In genomic region chr12:115377230-115377629, GRCh38 we compare ENCODE assay signal across 34 cellular contexts.
"Had no signal": no experiment of that assay in that cellular context is flagged by ENCODE, and none has a peak within 500 bp of the region (broad histone marks: within the 10 kb centered on the region; RNA-seq: fewer than 3 reads in every experiment).

No MANE protein-coding gene starts in this region.

- H3K27ac Mint-ChIP-seq: activated B cell treated with CpG ODN at 0.5 μM for 24 hours; activated CD4-positive, alpha-beta memory T cell treated with anti-CD3 and anti-CD28 coated beads, Interleukin-2, amount 10 ng/mL, durations not matched to agents 7 days and 5 days; activated CD8-positive, alpha-beta memory T cell treated with anti-CD3 and anti-CD28 coated beads, Interleukin-2, amount 10 ng/mL, durations not matched to agents 7 days and 5 days; activated naive CD4-positive, alpha-beta T cell treated with anti-CD3 and anti-CD28 coated beads, Interleukin-2, amount 10 ng/mL, durations not matched to agents 7 days and 5 days; activated naive CD8-positive, alpha-beta T cell; activated naive CD8-positive, alpha-beta T cell treated with anti-CD3 and anti-CD28 coated beads, Interleukin-2, amount 50 U/mL, for 24 hours; T-cell had no signal

- H3K9me3 Mint-ChIP-seq: activated B cell treated with CpG ODN at 0.5 μM for 24 hours had no signal

- H3K36me3 ChIP-seq: brain microvascular endothelial cell, Peyer's patch had no signal

- H3K27ac ChIP-seq: brain microvascular endothelial cell, Peyer's patch, VCaP had no signal

- H3K4me1 ChIP-seq: Peyer's patch had no signal

- H3K9me3 ChIP-seq: Peyer's patch had no signal

- H3K27me3 ChIP-seq: brain microvascular endothelial cell, Peyer's patch had no signal

- H3K4me3 ChIP-seq: Peyer's patch had no signal

- H3K36me3 Mint-ChIP-seq: activated CD8-positive, alpha-beta memory T cell treated with anti-CD3 and anti-CD28 coated beads, Interleukin-2, amount 10 ng/mL, durations not matched to agents 7 days and 5 days; activated naive CD8-positive, alpha-beta T cell; T-cell had no signal

- H3K4me1 Mint-ChIP-seq: activated B cell treated with CpG ODN at 0.5 μM for 24 hours; activated naive CD4-positive, alpha-beta T cell treated with anti-CD3 and anti-CD28 coated beads, Interleukin-2, amount 10 ng/mL, durations not matched to agents 7 days and 5 days; T-cell had no signal

- DNase-seq: activated B cell treated with CpG ODN at 0.5 μM for 24 hours; activated CD4-positive, alpha-beta memory T cell treated with anti-CD3 and anti-CD28 coated beads, Interleukin-2, amount 10 ng/mL, durations not matched to agents 7 days and 5 days; activated CD4-positive, alpha-beta T cell treated with anti-CD3 and anti-CD28 coated beads for 48 hours; activated CD4-positive, CD25-positive, alpha-beta regulatory T cell treated with anti-CD3 and anti-CD28 coated beads, Interleukin-2, amount 50 U/mL, for 72 hours; activated CD8-positive, alpha-beta memory T cell treated with anti-CD3 and anti-CD28 coated beads for 24 hours; activated CD8-positive, alpha-beta memory T cell treated with anti-CD3 and anti-CD28 coated beads, Interleukin-2, amount 10 ng/mL, durations not matched to agents 7 days and 5 days; activated CD8-positive, alpha-beta memory T cell treated with anti-CD3 and anti-CD28 coated beads, Interleukin-2, amount 50 U/mL, for 48 hours; activated effector memory CD4-positive, alpha-beta T cell treated with Interleukin-2 at 50 U/mL for 16 hours; activated naive CD4-positive, alpha-beta T cell treated with anti-CD3 and anti-CD28 coated beads, Interleukin-2, amount 10 ng/mL, durations not matched to agents 7 days and 5 days; activated naive CD8-positive, alpha-beta T cell treated with anti-CD3 and anti-CD28 coated beads, Interleukin-2, amount 50 U/mL, for 24 hours; activated T-cell treated with anti-CD3 and anti-CD28 coated beads, Interleukin-2, amount 50 U/mL, for 48 hours; anterior cingulate cortex; brain microvascular endothelial cell; central memory CD4-positive, alpha-beta T cell; Karpas-422; KBM-7; NCI-H1105; NCI-H1417 treated with DMSO at 0.1 percent for 48 hours; NCI-H187 treated with DMSO at 0.1 percent for 48 hours; NCI-H2081; NCI-H2171 treated with DMSO at 0.1 percent for 48 hours; NCI-H2227 treated with DMSO at 0.1 percent for 48 hours; NCI-H446; NCI-H510A treated with DMSO at 0.1 percent for 48 hours; NCI-H69; NK-92 treated with Interleukin-12 subunit alpha and Interleukin-12 subunit beta, amount 100 ng/mL, for 24 hours; Peyer's patch; RPMI8226; SIG-M5; T-cell; T-helper 2 cell; T-helper 9 cell had no signal

- H3K4me3 Mint-ChIP-seq: activated B cell treated with CpG ODN at 0.5 μM for 24 hours; activated CD4-positive, alpha-beta memory T cell treated with anti-CD3 and anti-CD28 coated beads, Interleukin-2, amount 10 ng/mL, durations not matched to agents 7 days and 5 days; activated CD8-positive, alpha-beta memory T cell treated with anti-CD3 and anti-CD28 coated beads, Interleukin-2, amount 10 ng/mL, durations not matched to agents 7 days and 5 days; activated naive CD4-positive, alpha-beta T cell treated with anti-CD3 and anti-CD28 coated beads, Interleukin-2, amount 10 ng/mL, durations not matched to agents 7 days and 5 days; activated naive CD8-positive, alpha-beta T cell; activated naive CD8-positive, alpha-beta T cell treated with anti-CD3 and anti-CD28 coated beads, Interleukin-2, amount 50 U/mL, for 24 hours; T-cell had no signal

- H3K27me3 Mint-ChIP-seq: activated B cell treated with CpG ODN at 0.5 μM for 24 hours; activated CD4-positive, alpha-beta memory T cell treated with anti-CD3 and anti-CD28 coated beads, Interleukin-2, amount 10 ng/mL, durations not matched to agents 7 days and 5 days; activated CD8-positive, alpha-beta memory T cell treated with anti-CD3 and anti-CD28 coated beads, Interleukin-2, amount 10 ng/mL, durations not matched to agents 7 days and 5 days; activated naive CD4-positive, alpha-beta T cell treated with anti-CD3 and anti-CD28 coated beads, Interleukin-2, amount 10 ng/mL, durations not matched to agents 7 days and 5 days; activated naive CD8-positive, alpha-beta T cell had no signal
